Comparison of ENCODE assay signal across 11 cellular contexts in genomic region chr3:19116239-19116638, GRCh38. TPM values are rescaled to one million over a fixed set of nuclear protein-coding genes. Genes with fewer than 3 reads are reported as not detected.
"Had no signal": no experiment of that assay in that cellular context is flagged by ENCODE, and none has a peak within 500 bp of the region (broad histone marks: within the 10 kb centered on the region; RNA-seq: fewer than 3 reads in every experiment).

No MANE protein-coding gene starts in this region.

- DNase-seq: GM23248, GOT3, H7, H9, HCEC 1CT, HFFc6 had no signal

- H3K36me3 ChIP-seq: HAP-1 had no signal

- H3K27ac ChIP-seq: GM23248 had no signal

- H3K4me3 ChIP-seq: GM23248, GM23338, HAP-1 had no signal

- H3K9ac ChIP-seq: GM23248 had no signal

- ATAC-seq: GM23338, HCT116 had no signal

- H3K4me1 ChIP-seq: HAP-1 had no signal

- FAIRE-seq: H1, H54 had no signal

- H3K4me2 ChIP-seq: GM23338 had no signal

- H3K9me3 ChIP-seq: HAP-1 had no signal

- H2AFZ ChIP-seq: GM23248, GM23338 had no signal

RNA-seq across cellular contexts. Expression of gene KCNH8, which starts 32.1 kb away (rescaled TPM):
- total RNA-seq: GM23248, HFFc6 had no signal
- polyA plus RNA-seq: GM23248 had no signal
